ENCODE assay signal across 10 cellular contexts in genomic region chr7:27110977-27111752, GRCh38. TPM values are rescaled to one million over a fixed set of nuclear protein-coding genes. Genes with fewer than 3 reads are reported as not detected.
DNase-seq lines count a peak whose midpoint lies in the region; ATAC-seq, FAIRE-seq and TF ChIP-seq lines count a peak whose summit lies in the region.
"Had no signal": no experiment of that assay in that cellular context is flagged by ENCODE, and none has a peak within 500 bp of the region (broad histone marks: within the 10 kb centered on the region; RNA-seq: fewer than 3 reads in every experiment).

No MANE protein-coding gene starts in this region.

- peak; percentile 69 for DNase-seq in A172 (ENCODE audit: low spot score)
- peak; percentile 92 for DNase-seq in M059J (ENCODE audit: low read depth)
- peak; percentile 87 for DNase-seq in endothelial cell of umbilical vein (ENCODE audit: low read depth, low spot score)
- DNase-seq in nephron progenitor cell = no peak
- no peak for DNase-seq in NAMALWA (ENCODE audit: low spot score)
- DNase-seq in OCI-M2 (lab: John Stamatoyannopoulos, UW; ENCODE audit: unreplicated experiment) = no peak
- DNase-seq in NCI-H146 (lab: John Stamatoyannopoulos, UW) = no peak
- DNase-seq in Right ventricle myocardium superior = no peak
- DNase-seq: stimulated activated CD4-positive, alpha-beta T cell treated with anti-CD3 and anti-CD28 coated beads, Interleukin-4, amount 100 ng/mL, for 24 hours had no signal

- H2AFZ ChIP-seq in endothelial cell of umbilical vein (ENCODE audit: low read depth, low read length) = no peak overlapping the region

- H4K20me1 ChIP-seq in endothelial cell of umbilical vein (replicated peaks; ENCODE audit: control insufficient read depth, extremely low read depth, insufficient read depth, low read length) = no peaks in the 10 kb centered on the region

- H3K4me2 ChIP-seq in endothelial cell of umbilical vein (ENCODE audit: insufficient read depth, low read length) = peak overlapping the region; percentile 97
- H3K4me2 ChIP-seq: KMS-11 had no signal

- H3K27me3 ChIP-seq in endothelial cell of umbilical vein (ENCODE audit: control insufficient read depth in 2 of 2, insufficient read depth in 2 of 2, low read length in 2 of 2) = no peaks in the 10 kb centered on the region

- H3K9me1 ChIP-seq in endothelial cell of umbilical vein (replicated peaks; ENCODE audit: control insufficient read depth, extremely low read depth, insufficient read depth, low read length) = no peaks in the 10 kb centered on the region

- peaks cover 74% of the 10 kb centered on the region for H3K79me2 ChIP-seq in endothelial cell of umbilical vein (ENCODE audit: control insufficient read depth, insufficient read depth, low read length)

- H3K36me3 ChIP-seq in endothelial cell of umbilical vein (ENCODE audit: control insufficient read depth in 2 of 2, extremely low read depth in 1 of 2, insufficient read depth in 2 of 2, low read length in 2 of 2) = peaks cover 0 to 5% of the 10 kb centered on the region in 2 experiments

- H3K4me3 Mint-ChIP-seq in nephron progenitor cell = peak overlapping the region; percentile 99

- peaks cover 76% of the 10 kb centered on the region for H3K4me1 ChIP-seq in endothelial cell of umbilical vein (ENCODE audit: control insufficient read depth, extremely low read depth, insufficient read depth, low read length)

- peak in 1 of 2 donors; percentile 9 for TF ChIP-seq CTCF in endothelial cell of umbilical vein (IDR thresholded peaks at IDR 0.05; ENCODE audit: extremely low read depth in 1 of 2, insufficient read depth in 1 of 2, low read depth in 1 of 2, low read length in 2 of 2)
- TF ChIP-seq CTCF in nephron progenitor cell (IDR thresholded peaks at IDR 0.05) = no peak

- FAIRE-seq in endothelial cell of umbilical vein (lab: Jason Lieb, UNC) = peak; percentile 62

- H3K4me1 Mint-ChIP-seq in nephron progenitor cell = peaks cover 60% of the 10 kb centered on the region

- H3K9me3 ChIP-seq in endothelial cell of umbilical vein (replicated peaks; ENCODE audit: control insufficient read depth, insufficient read depth, low read length) = no peaks in the 10 kb centered on the region

- peaks cover 49% of the 10 kb centered on the region for H3K36me3 Mint-ChIP-seq in nephron progenitor cell (ENCODE audit: low read depth)

- intact Hi-C loops in endothelial cell of umbilical vein (cut with micrococcal nuclease) (loop anchor here (10.0 kb wide), 1 partner anchor 956 kb away; the partner anchor contains the start of gene NFE2L3), Right ventricle myocardium superior (cut with DNase I) (no loop called here)

- no peak for TF ChIP-seq POLR2A in endothelial cell of umbilical vein (IDR thresholded peaks at IDR 0.05; ENCODE audit: low read depth, low read length)

- peak overlapping the region; percentile 96 for H3K27ac ChIP-seq in endothelial cell of umbilical vein (ENCODE audit: insufficient read depth, low read depth, low read length)
- H3K27ac ChIP-seq: KMS-11 had no signal

- no peak for ATAC-seq in Right ventricle myocardium superior (ENCODE audit: poor library complexity)

- CTCF ChIA-PET in endothelial cell of umbilical vein (lab: Charles Lee) = interaction anchor here (0.8 to 3.7 kb wide), 7 partner anchors 9 to 429 kb away, joined by 3 to 36 read pairs (median 5); partner anchors contain the start of genes HOXA1 and HOXA4

- POLR2A ChIA-PET in endothelial cell of umbilical vein (lab: Charles Lee) = interaction anchor here (1.4 kb wide), 1 partner anchor 54 kb away, joined by 4 read pairs; the partner anchor contains the start of gene HOXA9

- no peaks in the 10 kb centered on the region for H3K9me3 Mint-ChIP-seq in nephron progenitor cell

- H3K9ac ChIP-seq in endothelial cell of umbilical vein (replicated peaks; ENCODE audit: extremely low read depth, insufficient read depth, low read length) = peak overlapping the region; percentile 80
- H3K9ac ChIP-seq: KMS-11 had no signal

- peak overlapping the region; percentile 100 for H3K27ac Mint-ChIP-seq in nephron progenitor cell

- BruUV-seq in endothelial cell of umbilical vein (replicated peaks; lab: Mats Ljungman, UMichigan) = no TSS peak

- peaks cover 4% of the 10 kb centered on the region for H3K27me3 Mint-ChIP-seq in nephron progenitor cell (ENCODE audit: low read depth, poor library complexity)

- peak overlapping the region in 2 of 3 experiments; percentile 3 to 84 for H3K4me3 ChIP-seq in endothelial cell of umbilical vein (replicated peaks in 1 of 3; ENCODE audit: insufficient read depth in 1 of 3, low read depth in 1 of 3, low read length in 3 of 3)

- dilution Hi-C loops in endothelial cell of umbilical vein (cut with MboI; ENCODE audit: extremely low pct_ligation_motif_present, low sequenced_read_pairs) = no loop called here

TF ChIP-seq in endothelial cell of umbilical vein, 7 proteins besides CTCF, POLR2A, EP300 and RAD21 (continues in another document):
- TF ChIP-seq EZH2 (IDR thresholded peaks at IDR 0.05; ENCODE audit: borderline replicate concordance, low read depth, low read length, severe bottlenecking) (no peak), JUN (IDR thresholded peaks at IDR 0.05; ENCODE audit: borderline replicate concordance, insufficient read depth, insufficient read length, low read depth) (peak; percentile 88), POLR2AphosphoS5 (IDR thresholded peaks at IDR 0.05; ENCODE audit: insufficient read depth, low read depth, low read length) (peak; percentile 86)

RNA-seq across cellular contexts. Expression of gene HOXA2, which starts 8.7 kb away (rescaled TPM):
- total RNA-seq in A172 (2014; rRNA removed; shearing (Covaris generic)) = 0.17 TPM in 1 of 2 replicates, not detected in the other
- 1.7 and 2.2 TPM in 2 replicates for total RNA-seq in M059J (2014; rRNA removed; shearing (Covaris generic))
- 2.2 and 2.3 TPM in 2 replicates for total RNA-seq in endothelial cell of umbilical vein
- 1.6 and 1.9 TPM in 2 replicates for polyA plus RNA-seq in endothelial cell of umbilical vein
- 1.2 and 1.4 TPM in 2 replicates for polyA plus RNA-seq in endothelial cell of umbilical vein (2011; cell fraction: cytosol; rRNA removed)
- polyA plus RNA-seq in endothelial cell of umbilical vein (2011; cell fraction: nucleus; rRNA removed) = 4.1 and 4.8 TPM in 2 replicates
- 1.1 and 2.0 TPM in 2 replicates for polyA plus RNA-seq in endothelial cell of umbilical vein (2012)
- polyA minus RNA-seq in endothelial cell of umbilical vein = 0.68 and 0.98 TPM in 2 replicates
- polyA minus RNA-seq in endothelial cell of umbilical vein (2011; cell fraction: cytosol; rRNA and poly(A)+ RNA removed) = not detected
- polyA minus RNA-seq in endothelial cell of umbilical vein (2011; cell fraction: nucleus; rRNA and poly(A)+ RNA removed) = 2.5 and 3.0 TPM in 2 replicates
- total RNA-seq in Right ventricle myocardium superior = 0.11 TPM

RNA-seq across cellular contexts. Expression of gene HOXA1, which starts 15.4 kb away (rescaled TPM):
- 0.34 TPM in 1 of 2 replicates, not detected in the other for total RNA-seq in A172 (2014; rRNA removed; shearing (Covaris generic))
- total RNA-seq in M059J (2014; rRNA removed; shearing (Covaris generic)) = 8.2 and 9.1 TPM in 2 replicates
- total RNA-seq in endothelial cell of umbilical vein = 1.5 and 2.4 TPM in 2 replicates
- polyA plus RNA-seq in endothelial cell of umbilical vein = 1.2 and 1.5 TPM in 2 replicates
- 0.99 and 1.2 TPM in 2 replicates for polyA plus RNA-seq in endothelial cell of umbilical vein (2011; cell fraction: cytosol; rRNA removed)
- 1.5 and 1.6 TPM in 2 replicates for polyA plus RNA-seq in endothelial cell of umbilical vein (2011; cell fraction: nucleus; rRNA removed)
- 1.4 and 2.3 TPM in 2 replicates for polyA plus RNA-seq in endothelial cell of umbilical vein (2012)
- 0.89 and 1.3 TPM in 2 replicates for polyA minus RNA-seq in endothelial cell of umbilical vein
- polyA minus RNA-seq in endothelial cell of umbilical vein (2011; cell fraction: cytosol; rRNA and poly(A)+ RNA removed) = not detected
- 1.1 and 1.3 TPM in 2 replicates for polyA minus RNA-seq in endothelial cell of umbilical vein (2011; cell fraction: nucleus; rRNA and poly(A)+ RNA removed)
- total RNA-seq in Right ventricle myocardium superior = 0.13 TPM

RNA-seq across cellular contexts. Expression of gene HOXA4, which starts 19.4 kb away (rescaled TPM):
- total RNA-seq in A172 (2014; rRNA removed; shearing (Covaris generic)) = 2.0 and 3.4 TPM in 2 replicates
- total RNA-seq in M059J (2014; rRNA removed; shearing (Covaris generic)) = 4.9 and 5.8 TPM in 2 replicates
- 7.5 and 8.1 TPM in 2 replicates for total RNA-seq in endothelial cell of umbilical vein
- 4.9 and 5.8 TPM in 2 replicates for polyA plus RNA-seq in endothelial cell of umbilical vein
- polyA plus RNA-seq in endothelial cell of umbilical vein (2011; cell fraction: cytosol; rRNA removed) = 5.1 and 5.7 TPM in 2 replicates
- polyA plus RNA-seq in endothelial cell of umbilical vein (2011; cell fraction: nucleus; rRNA removed) = 16.7 and 22.7 TPM in 2 replicates
- polyA plus RNA-seq in endothelial cell of umbilical vein (2012) = 10.9 and 15.8 TPM in 2 replicates
- 2.7 TPM in 2 replicates for polyA minus RNA-seq in endothelial cell of umbilical vein
- polyA minus RNA-seq in endothelial cell of umbilical vein (2011; cell fraction: cytosol; rRNA and poly(A)+ RNA removed) = not detected
- 6.6 and 7.0 TPM in 2 replicates for polyA minus RNA-seq in endothelial cell of umbilical vein (2011; cell fraction: nucleus; rRNA and poly(A)+ RNA removed)
- 0.97 TPM for total RNA-seq in Right ventricle myocardium superior

RNA-seq across cellular contexts. Expression of gene HOXA5, which starts 32.3 kb away (rescaled TPM):
- 0.98 and 1.9 TPM in 2 replicates for total RNA-seq in A172 (2014; rRNA removed; shearing (Covaris generic))
- total RNA-seq in M059J (2014; rRNA removed; shearing (Covaris generic)) = 0.69 and 3.0 TPM in 2 replicates
- 18.8 and 21.4 TPM in 2 replicates for total RNA-seq in endothelial cell of umbilical vein
- 18.6 and 22.1 TPM in 2 replicates for polyA plus RNA-seq in endothelial cell of umbilical vein
- polyA plus RNA-seq in endothelial cell of umbilical vein (2011; cell fraction: cytosol; rRNA removed) = 15.7 and 18.5 TPM in 2 replicates
- 29.1 and 32.2 TPM in 2 replicates for polyA plus RNA-seq in endothelial cell of umbilical vein (2011; cell fraction: nucleus; rRNA removed)
- polyA plus RNA-seq in endothelial cell of umbilical vein (2012) = 19.5 and 28.4 TPM in 2 replicates
- polyA minus RNA-seq in endothelial cell of umbilical vein = 12.0 and 16.8 TPM in 2 replicates
- polyA minus RNA-seq in endothelial cell of umbilical vein (2011; cell fraction: cytosol; rRNA and poly(A)+ RNA removed) = 1.3 TPM
- 10.0 and 11.6 TPM in 2 replicates for polyA minus RNA-seq in endothelial cell of umbilical vein (2011; cell fraction: nucleus; rRNA and poly(A)+ RNA removed)
- total RNA-seq in Right ventricle myocardium superior = 0.62 TPM

RNA-seq across cellular contexts. Expression of gene HOXA6, which starts 36.4 kb away (rescaled TPM):
- total RNA-seq in A172 (2014; rRNA removed; shearing (Covaris generic)) = 0.48 TPM in 1 of 2 replicates, not detected in the other
- 3.7 TPM in 1 of 2 replicates, not detected in the other for total RNA-seq in M059J (2014; rRNA removed; shearing (Covaris generic))
- total RNA-seq in endothelial cell of umbilical vein (17.9 and 20.7 TPM in 2 replicates), Right ventricle myocardium superior (not detected)
- 7.8 and 10.0 TPM in 2 replicates for polyA plus RNA-seq in endothelial cell of umbilical vein
- polyA plus RNA-seq in endothelial cell of umbilical vein (2011; cell fraction: cytosol; rRNA removed) = 5.0 and 6.7 TPM in 2 replicates
- polyA plus RNA-seq in endothelial cell of umbilical vein (2011; cell fraction: nucleus; rRNA removed) = 15.6 and 19.9 TPM in 2 replicates
- polyA plus RNA-seq in endothelial cell of umbilical vein (2012) = 6.1 and 6.2 TPM in 2 replicates
- polyA minus RNA-seq in endothelial cell of umbilical vein = 6.1 and 6.7 TPM in 2 replicates
- polyA minus RNA-seq in endothelial cell of umbilical vein (2011; cell fraction: cytosol; rRNA and poly(A)+ RNA removed) = not detected
- polyA minus RNA-seq in endothelial cell of umbilical vein (2011; cell fraction: nucleus; rRNA and poly(A)+ RNA removed) = 8.4 and 18.0 TPM in 2 replicates

Comparison
In these comparisons a context has a peak if more than half of its experiments do, and no peak if none do; other contexts are left out.
1. DNase-seq: peak in A172 (single experiment), M059J (single experiment) and endothelial cell of umbilical vein (single experiment); none in nephron progenitor cell (single experiment), NAMALWA (single experiment), OCI-M2 (single experiment), NCI-H146 (single experiment) and Right ventricle myocardium superior (single experiment).